Comparison of ENCODE assay signal across 8 cellular contexts in the genomic region with DNA sequence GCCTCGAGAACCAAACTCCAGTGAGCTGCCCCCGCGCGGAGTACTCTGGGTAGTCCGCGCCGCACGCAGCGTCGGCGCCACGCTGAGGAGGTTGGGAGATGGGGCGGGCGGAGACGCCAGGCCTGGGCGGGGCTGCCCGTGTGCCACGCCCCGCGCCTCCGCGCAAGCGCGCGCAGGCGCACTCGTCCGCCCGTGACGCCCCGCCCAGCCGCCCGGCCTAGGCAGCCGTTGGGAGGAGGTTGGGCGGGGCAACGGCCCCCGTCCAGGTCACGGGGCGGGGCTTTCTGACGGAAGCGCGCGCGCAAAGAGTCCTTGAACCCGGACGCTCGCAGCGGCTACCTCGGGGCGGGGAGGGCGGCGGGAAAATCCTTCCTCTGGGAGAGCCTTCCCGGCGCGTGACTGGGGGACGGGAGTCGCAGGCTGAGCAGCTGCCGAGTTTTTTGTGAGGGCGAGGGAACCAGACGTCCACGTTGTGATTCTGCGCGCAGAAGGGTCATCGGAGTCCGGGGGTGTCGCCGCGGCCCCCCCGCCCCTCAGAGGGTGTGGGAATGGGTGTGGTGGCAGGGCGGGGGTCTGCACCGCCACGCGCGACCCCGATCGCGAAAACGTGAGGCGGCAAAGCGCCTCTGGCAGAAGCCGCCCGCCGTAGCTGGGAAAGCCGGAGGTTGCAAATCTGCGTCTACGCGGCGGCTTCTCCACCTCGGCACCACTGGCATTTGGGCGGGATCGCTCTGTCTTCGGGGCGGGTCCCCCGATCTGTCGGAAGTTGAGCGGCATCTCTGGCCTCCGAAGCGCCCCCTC. TPM values are rescaled to one million over a fixed set of nuclear protein-coding genes. Genes with fewer than 3 reads are reported as not detected.
DNase-seq lines count a peak whose midpoint lies in the region; ATAC-seq and TF ChIP-seq lines count a peak whose summit lies in the region.

A gene with protein sequence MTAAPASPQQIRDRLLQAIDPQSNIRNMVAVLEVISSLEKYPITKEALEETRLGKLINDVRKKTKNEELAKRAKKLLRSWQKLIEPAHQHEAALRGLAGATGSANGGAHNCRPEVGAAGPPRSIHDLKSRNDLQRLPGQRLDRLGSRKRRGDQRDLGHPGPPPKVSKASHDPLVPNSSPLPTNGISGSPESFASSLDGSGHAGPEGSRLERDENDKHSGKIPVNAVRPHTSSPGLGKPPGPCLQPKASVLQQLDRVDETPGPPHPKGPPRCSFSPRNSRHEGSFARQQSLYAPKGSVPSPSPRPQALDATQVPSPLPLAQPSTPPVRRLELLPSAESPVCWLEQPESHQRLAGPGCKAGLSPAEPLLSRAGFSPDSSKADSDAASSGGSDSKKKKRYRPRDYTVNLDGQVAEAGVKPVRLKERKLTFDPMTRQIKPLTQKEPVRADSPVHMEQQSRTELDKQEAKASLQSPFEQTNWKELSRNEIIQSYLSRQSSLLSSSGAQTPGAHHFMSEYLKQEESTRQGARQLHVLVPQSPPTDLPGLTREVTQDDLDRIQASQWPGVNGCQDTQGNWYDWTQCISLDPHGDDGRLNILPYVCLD (minus strand): TSS at position 22 of the 801 bp plus-strand sequence. CDS start 261 bp downstream, outside the sequence.

- peak; percentile 83 for ATAC-seq in HG02852 (IDR thresholded peaks at IDR 0.05; ENCODE audit: unreplicated experiment)

- no peaks in the 10 kb centered on the region for H3K27me3 ChIP-seq in left ventricle myocardium inferior (ENCODE audit: low read depth)
- H3K27me3 ChIP-seq in prostate gland (replicated peaks; ENCODE audit: insufficient read depth): no peaks in the 10 kb centered on the region

- H3K4me1 ChIP-seq in left ventricle myocardium inferior (peaks cover 67% of the 10 kb centered on the region), prostate gland (replicated peaks) (peaks cover 8% of the 10 kb centered on the region), urinary bladder (ENCODE audit: insufficient read depth) (no peaks in the 10 kb centered on the region)

- DNase-seq in GM13977 (ENCODE audit: low spot score) (peak; percentile 99), NCI-H146 (lab: John Stamatoyannopoulos, UW) (peak; percentile 96), amniotic stem cell (lab: John Stamatoyannopoulos, UW) (peak; percentile 98), left ventricle myocardium inferior (peak; percentile 96), prostate gland (ENCODE audit: low spot score) (peak; percentile 93)

- H3K9me3 ChIP-seq in left ventricle myocardium inferior (replicated peaks) (no peaks in the 10 kb centered on the region), prostate gland (no peaks in the 10 kb centered on the region)

- in situ Hi-C loops in GM13977 (cut with MboI; ENCODE audit: low pct_unique_long_range_greater_than_20kb, low sequenced_read_pairs, unreplicated experiment): no loop called here

- TF ChIP-seq POLR2A in prostate gland (IDR thresholded peaks at IDR 0.05): peak; percentile 77

- H3K27ac ChIP-seq in left ventricle myocardium inferior (replicated peaks): peak within 1 kb of the TSS; percentile 98
- peak within 1 kb of the TSS; percentile 98 to 99 for H3K27ac ChIP-seq in prostate gland
- peak within 1 kb of the TSS; percentile 96 for H3K27ac ChIP-seq in urinary bladder (ENCODE audit: low read depth)

- H3K4me3 ChIP-seq in left ventricle myocardium inferior: peak within 1 kb of the TSS; percentile 97
- peak within 1 kb of the TSS; percentile 89 to 95 for H3K4me3 ChIP-seq in prostate gland
- H3K4me3 ChIP-seq in urinary bladder (ENCODE audit: low read depth, low read length): peak within 1 kb of the TSS; percentile 100

- peaks cover 20% of the 10 kb centered on the region for H3K36me3 ChIP-seq in left ventricle myocardium inferior
- no peaks in the 10 kb centered on the region for H3K36me3 ChIP-seq in prostate gland
- H3K36me3 ChIP-seq in urinary bladder (ENCODE audit: insufficient read depth): no peaks in the 10 kb centered on the region

- under 1% methylated on average over 65 of the region's 98 CpGs for WGBS in prostate gland
- WGBS in urinary bladder: under 1% methylated on average over 98 of the region's 98 CpGs

- intact Hi-C loops in T-helper 1 cell treated with Interleukin-12 subunit alpha and Interleukin-12 subunit beta and Interleukin-4 antibody, amounts not matched to agents 30 ng/mL and 1 ng/mL, for 36 hours (cut with micrococcal nuclease): loop anchor here (1.0 to 2.0 kb wide), 13 partner anchors 32 to 1304 kb away; partner anchors contain the start of genes AP1M1, C19orf44, CALR3 and CCDC124
- intact Hi-C loops in left ventricle myocardium inferior (cut with micrococcal nuclease): no loop called here
- intact Hi-C loops in prostate gland (cut with DNase I): loop anchor here (5.0 kb wide), 1 partner anchor 56 kb away; the partner anchor contains the start of gene SLC35E1

- TF ChIP-seq CTCF in GM13977 (IDR thresholded peaks at IDR 0.05; ENCODE audit: extremely low read depth, insufficient read depth, missing control alignments) (no peak), left ventricle myocardium inferior (IDR thresholded peaks at IDR 0.05; ENCODE audit: borderline replicate concordance) (no peak), prostate gland (IDR thresholded peaks at IDR 0.05) (peak in 3 of 4 experiments; percentile 29 to 64 (median 43))

RNA-seq across cellular contexts. Expression of the gene that starts here (rescaled TPM):
- total RNA-seq in T-helper 1 cell treated with Interleukin-12 subunit alpha and Interleukin-12 subunit beta and Interleukin-4 antibody, amounts not matched to agents 30 ng/mL and 1 ng/mL, for 36 hours: 18.0 and 18.3 TPM in 2 replicates
- total RNA-seq in left ventricle myocardium inferior (4.0 TPM), prostate gland (10 to 100 TPM; 13.5 to 29.9 TPM), urinary bladder (3.5 TPM)
- 7.6 TPM for polyA plus RNA-seq in urinary bladder

Comparison
In these comparisons a context has a peak if more than half of its experiments do, and no peak if none do; other contexts are left out.
1. Peak in every context shown above with its lines: DNase-seq, ATAC-seq, H3K4me3 ChIP-seq and H3K27ac ChIP-seq.
2. CTCF ChIP-seq: peak in prostate gland (3 of 4); none in GM13977 (single experiment) and left ventricle myocardium inferior (single experiment).